16 cellular contexts compared by ENCODE assay signal in the genomic region with DNA sequence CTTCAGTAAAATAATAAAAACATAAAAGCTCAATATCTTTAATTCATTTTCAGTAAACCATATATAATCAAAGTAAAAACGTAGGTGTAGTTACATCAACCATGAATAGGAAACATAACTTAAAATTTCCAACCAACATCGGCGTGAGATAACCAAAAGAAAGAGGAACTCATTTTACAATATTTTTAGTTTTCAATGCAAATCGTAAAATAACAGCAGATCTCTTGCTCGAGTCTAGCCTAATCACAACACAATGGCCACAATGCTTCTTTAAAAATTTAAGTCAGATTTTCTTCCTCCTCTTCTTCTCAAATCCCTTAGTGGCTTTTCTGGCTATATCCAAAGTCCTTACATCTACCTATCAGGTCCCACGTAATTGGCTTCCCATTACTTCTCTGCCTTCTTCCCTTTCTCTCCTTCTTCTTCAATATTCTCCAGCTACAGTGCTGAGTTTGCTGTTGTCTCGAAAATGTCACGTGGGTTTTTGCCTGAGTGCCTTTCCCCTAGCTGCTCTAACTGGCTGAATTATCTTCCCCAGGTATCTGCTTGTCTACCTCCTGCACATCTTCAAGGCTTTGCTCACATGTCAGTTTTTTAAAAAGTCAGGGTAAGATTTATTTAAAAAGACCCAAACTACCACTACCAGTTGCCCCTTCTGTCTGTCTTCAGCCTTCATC.
DNase-seq lines count a peak whose midpoint lies in the region; ATAC-seq and TF ChIP-seq lines count a peak whose summit lies in the region.
"Had no signal": no experiment of that assay in that cellular context is flagged by ENCODE, and none has a peak within 500 bp of the region (broad histone marks: within the 10 kb centered on the region; RNA-seq: fewer than 3 reads in every experiment).

No MANE protein-coding gene starts in this region.

- H3K4me1 Mint-ChIP-seq in progenitor cell of endocrine pancreas (ENCODE audit: low read depth), result peaks cover 15% of the 10 kb centered on the region
- peaks cover 0 to 2% (median 0%) of the 10 kb centered on the region in 3 donors for H3K4me1 Mint-ChIP-seq in T-cell

- TF ChIP-seq CTCF in DOHH2 (IDR thresholded peaks at IDR 0.05; ENCODE audit: low read depth, low read length, poor library complexity, severe bottlenecking) (no peak), Peyer's patch (IDR thresholded peaks at IDR 0.05) (no peak), progenitor cell of endocrine pancreas (IDR thresholded peaks at IDR 0.05; ENCODE audit: unreplicated experiment) (no peak)

- H3K27me3 Mint-ChIP-seq in progenitor cell of endocrine pancreas, result no peaks in the 10 kb centered on the region
- peaks cover 0 to 7% of the 10 kb centered on the region in 2 donors for H3K27me3 Mint-ChIP-seq in T-cell

- H3K9me3 Mint-ChIP-seq in progenitor cell of endocrine pancreas (ENCODE audit: low read depth) (no peaks in the 10 kb centered on the region), T-cell (no peaks in the 10 kb centered on the region)
- H3K9me3 Mint-ChIP-seq: CD8-positive, alpha-beta T cell had no signal

- no peaks in the 10 kb centered on the region for H4K20me1 ChIP-seq in DOHH2 (ENCODE audit: control insufficient read depth, insufficient read depth, low read depth, low read length)

- peak overlapping the region; percentile 69 for H3K4me2 ChIP-seq in DOHH2 (ENCODE audit: low read length)

- no peaks in the 10 kb centered on the region for H3K36me3 Mint-ChIP-seq in progenitor cell of endocrine pancreas (ENCODE audit: insufficient read depth)
- H3K36me3 Mint-ChIP-seq in T-cell, result no peaks in the 10 kb centered on the region
- H3K36me3 Mint-ChIP-seq: CD8-positive, alpha-beta T cell had no signal

- H3K9me3 ChIP-seq in DOHH2 (ENCODE audit: control insufficient read depth, insufficient read depth, low read length), result no peaks in the 10 kb centered on the region
- no peaks in the 10 kb centered on the region for H3K9me3 ChIP-seq in Peyer's patch
- H3K9me3 ChIP-seq: BE2C had no signal

- H3F3A ChIP-seq in DOHH2 (ENCODE audit: control insufficient read depth, insufficient read depth), result 0 out of 2 replicates have a peak, but pooled peaks cover 2% of the 10 kb centered on the region

- POLR2A ChIA-PET in T-cell (lab: Charles Lee), result interaction anchor here in 1 of 2 donors (0.7 kb wide), 1 partner anchor 1427 kb away, joined by 11 read pairs; no protein-coding TSS in a partner anchor

- H3K27ac ChIP-seq in DOHH2 (ENCODE audit: low read depth, low read length) (peak overlapping the region; percentile 67), Peyer's patch (peak overlapping the region in 1 of 4 donors; percentile 39)

- H3K79me2 ChIP-seq in DOHH2 (ENCODE audit: control insufficient read depth, low read length), result no peaks in the 10 kb centered on the region

- H3K4me1 ChIP-seq in DOHH2 (ENCODE audit: control insufficient read depth, low read length) (peaks cover 53% of the 10 kb centered on the region), Peyer's patch (no peaks in the 10 kb centered on the region)
- H3K4me1 ChIP-seq: BE2C had no signal

- H3K4me3 ChIP-seq in DOHH2 (ENCODE audit: low read length) (peak overlapping the region; percentile 62), Peyer's patch (no peak overlapping the region)

- peak in 2 of 3 donors; percentile 52 to 54 for DNase-seq in Peyer's patch
- no peak for DNase-seq in progenitor cell of endocrine pancreas (ENCODE audit: low spot score, unreplicated experiment)
- no peak for DNase-seq in T-cell
- DNase-seq in globus pallidus (ENCODE audit: low spot score), result no peak
- DNase-seq: BE2C; CD8-positive, alpha-beta T cell; DMS79 treated with DMSO at 0.1 percent for 48 hours; GDM1; KBM-7; NCI-H1092; NCI-H1694; SIG-M5; SW 1271 had no signal

- no peaks in the 10 kb centered on the region for H3K36me3 ChIP-seq in DOHH2 (ENCODE audit: control insufficient read depth, low read length)
- no peaks in the 10 kb centered on the region for H3K36me3 ChIP-seq in Peyer's patch
- H3K36me3 ChIP-seq: BE2C had no signal

- no peak overlapping the region for H3K4me3 Mint-ChIP-seq in progenitor cell of endocrine pancreas (ENCODE audit: low read depth)
- H3K4me3 Mint-ChIP-seq in T-cell, result peak overlapping the region in 1 of 3 donors; percentile 13
- H3K4me3 Mint-ChIP-seq: CD8-positive, alpha-beta T cell had no signal

- H3K9me2 ChIP-seq in DOHH2 (replicated peaks; ENCODE audit: control insufficient read depth, low read length), result no peaks in the 10 kb centered on the region

- H3K27me3 ChIP-seq in DOHH2 (ENCODE audit: control insufficient read depth, low read length), result no peaks in the 10 kb centered on the region
- no peaks in the 10 kb centered on the region for H3K27me3 ChIP-seq in Peyer's patch
- H3K27me3 ChIP-seq: BE2C had no signal

- TF ChIP-seq POLR2A in Peyer's patch (IDR thresholded peaks at IDR 0.05), result no peak

- ATAC-seq in GM21367 (IDR thresholded peaks at IDR 0.05; ENCODE audit: unreplicated experiment), result peak; percentile 46
- ATAC-seq in T-cell (replicated peaks in 1 of 4), result no peak
- ATAC-seq in GM18870 (IDR thresholded peaks at IDR 0.05; ENCODE audit: unreplicated experiment), result no peak
- ATAC-seq: CD8-positive, alpha-beta T cell had no signal

- CTCF ChIA-PET in T-cell (lab: Charles Lee), result interaction anchor here in 1 of 2 donors (0.5 kb wide), 1 partner anchor 16 kb away, joined by 5 read pairs; no protein-coding TSS in a partner anchor

- peak overlapping the region; percentile 6 for H3K27ac Mint-ChIP-seq in progenitor cell of endocrine pancreas
- no peak overlapping the region for H3K27ac Mint-ChIP-seq in T-cell
- H3K27ac Mint-ChIP-seq: CD8-positive, alpha-beta T cell had no signal

Comparison
In these comparisons a context has a peak if more than half of its experiments do, and no peak if none do; other contexts are left out.
1. DNase-seq: peak in Peyer's patch (2 of 3); none in progenitor cell of endocrine pancreas (single experiment), T-cell (0 of 34) and globus pallidus (single experiment).